In genomic region chr11:76658231-76658630, GRCh38 we compare ENCODE assay signal across 1 cellular context.
A peak's percentile ranks its signal among the peaks of the same experiment; 100 is the strongest.
TF ChIP-seq lines count a peak whose summit lies in the region.

No MANE protein-coding gene starts in this region.

TF ChIP-seq in K562, 482 proteins besides CTCF, POLR2A, EP300 and RAD21:
- TF ChIP-seq RBM25 (IDR thresholded peaks at IDR 0.05; ENCODE audit: low read depth, low read length, severe bottlenecking) (peak; percentile 8), ETV1 (tag; conservative IDR thresholded peaks at IDR 0.05; ENCODE audit: low read depth) (no peak), THRAP3 (IDR thresholded peaks at IDR 0.05; ENCODE audit: borderline replicate concordance) (no peak)
- TF ChIP-seq, protein P1, sequence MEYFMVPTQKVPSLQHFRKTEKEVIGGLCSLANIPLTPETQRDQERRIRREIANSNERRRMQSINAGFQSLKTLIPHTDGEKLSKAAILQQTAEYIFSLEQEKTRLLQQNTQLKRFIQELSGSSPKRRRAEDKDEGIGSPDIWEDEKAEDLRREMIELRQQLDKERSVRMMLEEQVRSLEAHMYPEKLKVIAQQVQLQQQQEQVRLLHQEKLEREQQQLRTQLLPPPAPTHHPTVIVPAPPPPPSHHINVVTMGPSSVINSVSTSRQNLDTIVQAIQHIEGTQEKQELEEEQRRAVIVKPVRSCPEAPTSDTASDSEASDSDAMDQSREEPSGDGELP (CRISPR knock-in tag; IDR thresholded peaks at IDR 0.05; ENCODE audit: borderline replicate concordance) = no peak
